In genomic region chr1:1509465-1509850, GRCh38 we compare ENCODE assay signal across 1 cellular context. TPM values are rescaled to one million over a fixed set of nuclear protein-coding genes. Genes with fewer than 3 reads are reported as not detected.
"Had no signal": no experiment of that assay in that cellular context is flagged by ENCODE, and none has a peak within 500 bp of the region (broad histone marks: within the 10 kb centered on the region; RNA-seq: fewer than 3 reads in every experiment).

No MANE protein-coding gene starts in this region.

RNA-seq across cellular contexts. Expression of gene ATAD3C, which starts 60.0 kb away (rescaled TPM):
- total RNA-seq: LHCN-M2 had no signal
